Comparison of ENCODE assay signal across 18 cellular contexts in genomic region chr17:78957076-78957475, GRCh38. TPM values are rescaled to one million over a fixed set of nuclear protein-coding genes. Genes with fewer than 3 reads are reported as not detected.
DNase-seq lines count a peak whose midpoint lies in the region; ATAC-seq, FAIRE-seq and TF ChIP-seq lines count a peak whose summit lies in the region.
"Had no signal": no experiment of that assay in that cellular context is flagged by ENCODE, and none has a peak within 500 bp of the region (broad histone marks: within the 10 kb centered on the region; RNA-seq: fewer than 3 reads in every experiment).

No MANE protein-coding gene starts in this region.

- H3K4me1 ChIP-seq in A549 (peaks cover 31% of the 10 kb centered on the region), astrocyte (ENCODE audit: insufficient read depth, low read length) (peaks cover 32% of the 10 kb centered on the region)
- H3K4me1 ChIP-seq: colonic mucosa had no signal

- 0 out of 3 replicates have a peak overlapping the region, but pooled peaks have one; percentile 4 for H3K4me2 ChIP-seq in A549
- peak overlapping the region; percentile 58 for H3K4me2 ChIP-seq in astrocyte (ENCODE audit: low read length)

- WGBS in A549 (ENCODE audit: missing lambda C conversion rate) = 75% methylated on average over 13 of the region's 13 CpGs

- H4K20me1 ChIP-seq in astrocyte (ENCODE audit: insufficient read depth, low read length) = no peaks in the 10 kb centered on the region

- no peak for TF ChIP-seq CTCF in A549 (IDR thresholded peaks at IDR 0.05)
- TF ChIP-seq CTCF in astrocyte (IDR thresholded peaks at IDR 0.05; ENCODE audit: insufficient read depth, low read depth, low read length) = no peak

- DNase-seq in A549 (ENCODE audit: low read depth in 1 of 2, low spot score in 1 of 2) (peak in 1 of 2 experiments; percentile 47), ELR (ENCODE audit: low read depth) (peak; percentile 65), astrocyte (ENCODE audit: low read depth) (peak; percentile 71), hepatic stellate cell (ENCODE audit: low spot score) (peak; percentile 19), NCI-H1694 treated with DMSO at 0.1 percent for 48 hours (lab: John Stamatoyannopoulos, UW) (no peak)
- DNase-seq: Caco-2; colonic mucosa; NCI-H1105; NCI-H2171; stimulated activated CD4-positive, alpha-beta T cell treated with anti-CD3 and anti-CD28 coated beads, Interleukin-2, amount 100 ng/mL, for 48 hours had no signal

- FAIRE-seq in A549 (lab: Jason Lieb, UNC) (no peak), astrocyte (lab: Jason Lieb, UNC) (peak; percentile 87)
- FAIRE-seq: H1 had no signal

- H3K27ac ChIP-seq in A549 (peak overlapping the region in 1 of 2 experiments; percentile 59; a peak in 4 of 6 replicates), astrocyte (ENCODE audit: low read depth, low read length) (no peak overlapping the region)
- H3K27ac ChIP-seq: colonic mucosa, gastroesophageal sphincter had no signal

- CTCF ChIA-PET in A549 (lab: Yijun Ruan, JAX) = interaction anchor here (0.5 to 9.1 kb wide), 3 partner anchors 15 to 92 kb away, joined by 3 to 103 read pairs (median 18); no protein-coding TSS in a partner anchor

- H3K4me3 Mint-ChIP-seq in astrocyte (ENCODE audit: unreplicated experiment) = no peak overlapping the region
- H3K4me3 Mint-ChIP-seq: activated T-helper 17 cell treated with anti-CD3 and anti-CD28 coated beads, Interleukin-2, amount 50 U/mL, for 72 hours; T-helper 1 cell treated with Interleukin-12 subunit alpha and Interleukin-12 subunit beta and Interleukin-4 antibody, amounts not matched to agents 30 μg/mL and 1 μg/mL, for 36 hours had no signal

- H3K79me2 ChIP-seq in astrocyte (ENCODE audit: insufficient read depth, low read length) = no peaks in the 10 kb centered on the region

- ATAC-seq in A549 = no peak
- ATAC-seq in HG03139 (IDR thresholded peaks at IDR 0.05; ENCODE audit: unreplicated experiment) = no peak
- ATAC-seq in GM18505 (IDR thresholded peaks at IDR 0.05; ENCODE audit: unreplicated experiment) = no peak
- no peak for ATAC-seq in GM21526 (IDR thresholded peaks at IDR 0.05; ENCODE audit: low FRiP score, unreplicated experiment)
- ATAC-seq: gastroesophageal sphincter had no signal

- H3K9me3 ChIP-seq in A549 = 0 out of 3 replicates have a peak, but pooled peaks cover 1% of the 10 kb centered on the region
- no peaks in the 10 kb centered on the region for H3K9me3 ChIP-seq in astrocyte (ENCODE audit: insufficient read depth, low read depth, low read length)
- H3K9me3 ChIP-seq: Caco-2, colonic mucosa, gastroesophageal sphincter had no signal

- H3K27me3 Mint-ChIP-seq in astrocyte (ENCODE audit: low read depth, unreplicated experiment) = peaks cover 23% of the 10 kb centered on the region

- TF ChIP-seq EP300 in A549 (IDR thresholded peaks at IDR 0.05) = no peak

- H3K4me3 ChIP-seq in A549 = no peak overlapping the region
- H3K4me3 ChIP-seq in astrocyte (ENCODE audit: insufficient read depth, low read depth, low read length) = peak overlapping the region; percentile 17
- H3K4me3 ChIP-seq: colonic mucosa, gastroesophageal sphincter had no signal

- H2AFZ ChIP-seq in astrocyte (ENCODE audit: low read depth, low read length) = peak overlapping the region; percentile 36

- H3K27ac Mint-ChIP-seq in astrocyte (ENCODE audit: unreplicated experiment) = no peak overlapping the region
- H3K27ac Mint-ChIP-seq: activated T-helper 17 cell treated with anti-CD3 and anti-CD28 coated beads, Interleukin-2, amount 50 U/mL, for 72 hours; T-helper 1 cell treated with Interleukin-12 subunit alpha and Interleukin-12 subunit beta and Interleukin-4 antibody, amounts not matched to agents 30 μg/mL and 1 μg/mL, for 36 hours had no signal

- no peak for TF ChIP-seq RAD21 in A549 (conservative IDR thresholded peaks at IDR 0.05 in 1 of 2, IDR thresholded peaks at IDR 0.05 in 1 of 2)

- H3K9ac ChIP-seq in astrocyte (ENCODE audit: low read length) = no peak overlapping the region

- H3K9me3 Mint-ChIP-seq in astrocyte (ENCODE audit: unreplicated experiment) = no peaks in the 10 kb centered on the region
- H3K9me3 Mint-ChIP-seq: activated T-helper 17 cell treated with anti-CD3 and anti-CD28 coated beads, Interleukin-2, amount 50 U/mL, for 72 hours; T-helper 1 cell treated with Interleukin-12 subunit alpha and Interleukin-12 subunit beta and Interleukin-4 antibody, amounts not matched to agents 30 μg/mL and 1 μg/mL, for 36 hours had no signal

- TF ChIP-seq POLR2A in A549 (IDR thresholded peaks at IDR 0.05; ENCODE audit: low read length) (no peak), GM18505 (IDR thresholded peaks at IDR 0.05; ENCODE audit: borderline replicate concordance, extremely low read depth, insufficient read depth, insufficient read length) (no peak)

- POLR2A ChIA-PET in A549 (lab: Yijun Ruan, JAX) = no interaction called here

- H3K36me3 Mint-ChIP-seq in astrocyte (ENCODE audit: low read depth, unreplicated experiment) = no peaks in the 10 kb centered on the region

- peaks cover 4% of the 10 kb centered on the region for H3K4me1 Mint-ChIP-seq in astrocyte (ENCODE audit: low read depth, unreplicated experiment)
- H3K4me1 Mint-ChIP-seq: activated T-helper 17 cell treated with anti-CD3 and anti-CD28 coated beads, Interleukin-2, amount 50 U/mL, for 72 hours had no signal

- H3K27me3 ChIP-seq in astrocyte (ENCODE audit: insufficient read depth, low read length) = no peaks in the 10 kb centered on the region
- H3K27me3 ChIP-seq: colonic mucosa, gastroesophageal sphincter had no signal

- H3K36me3 ChIP-seq in astrocyte (ENCODE audit: insufficient read depth, low read length) = no peaks in the 10 kb centered on the region
- H3K36me3 ChIP-seq: colonic mucosa, gastroesophageal sphincter had no signal

TF ChIP-seq in A549, 52 proteins besides CTCF, POLR2A, EP300 and RAD21:
- no peak for TF ChIP-seq ZC3H11A (IDR thresholded peaks at IDR 0.05)
- no peak for TF ChIP-seq POLR2AphosphoS2 (conservative IDR thresholded peaks at IDR 0.05; ENCODE audit: low read length)
- TF ChIP-seq HES2 (IDR thresholded peaks at IDR 0.05) = no peak
- no peak for TF ChIP-seq ELK1 (IDR thresholded peaks at IDR 0.05; ENCODE audit: low read depth, low read length)
- no peak for TF ChIP-seq ZNF302 (CRISPR knock-in tag; IDR thresholded peaks at IDR 0.05)
- no peak for TF ChIP-seq ATOH8 (CRISPR knock-in tag; IDR thresholded peaks at IDR 0.05; ENCODE audit: low read depth)
- TF ChIP-seq CEBPB (IDR thresholded peaks at IDR 0.05) = no peak
- TF ChIP-seq FOSB (CRISPR knock-in tag; IDR thresholded peaks at IDR 0.05) = no peak
- no peak for TF ChIP-seq KDM5A (IDR thresholded peaks at IDR 0.05)

RNA-seq across cellular contexts. Expression of gene LGALS3BP, which starts 22.6 kb away (rescaled TPM):
- 28.3 and 32.3 TPM in 2 replicates for polyA plus RNA-seq in A549 (2011; rRNA removed)
- 21.3 and 28.5 TPM in 2 replicates for polyA plus RNA-seq in A549 (2012; cell fraction: cytosol; rRNA removed)
- polyA plus RNA-seq in A549 (2012; cell fraction: nucleus; rRNA removed) = 104 and 148 TPM in 2 replicates
- polyA plus RNA-seq in A549 (2017; fragmentation: RNase III; extraction: RNeasy Plus Mini Kit Qiagen cat#74134 plus additional on column Dnase treatment) = 59.5 to 66.1 TPM (median 60.0 TPM) in 3 replicates
- 34.3 and 41.5 TPM in 2 replicates for polyA minus RNA-seq in A549 (2011; rRNA and poly(A)+ RNA removed)
- total RNA-seq in astrocyte = 495 and 654 TPM in 2 replicates

RNA-seq across cellular contexts. Expression of gene TIMP2, which starts 31.9 kb away (rescaled TPM):
- polyA plus RNA-seq in A549 (2011; rRNA removed) (68.1 and 77.8 TPM in 2 replicates), A549 (2017; fragmentation: RNase III; extraction: RNeasy Plus Mini Kit Qiagen cat#74134 plus additional on column Dnase treatment) (140 to 170 TPM (median 166 TPM) in 3 replicates)
- polyA plus RNA-seq in A549 (2012; cell fraction: cytosol; rRNA removed) = 91.7 and 124 TPM in 2 replicates
- polyA plus RNA-seq in A549 (2012; cell fraction: nucleus; rRNA removed) = 128 and 136 TPM in 2 replicates
- 46.2 and 57.5 TPM in 2 replicates for polyA minus RNA-seq in A549 (2011; rRNA and poly(A)+ RNA removed)
- 184 and 187 TPM in 2 replicates for total RNA-seq in astrocyte

RNA-seq across cellular contexts. Expression of gene CANT1, which starts 52.5 kb away (rescaled TPM):
- polyA plus RNA-seq in A549 (2011; rRNA removed) (65.5 and 70.0 TPM in 2 replicates), A549 (2017; fragmentation: RNase III; extraction: RNeasy Plus Mini Kit Qiagen cat#74134 plus additional on column Dnase treatment) (63.4 to 67.6 TPM (median 66.8 TPM) in 3 replicates)
- 73.1 and 91.1 TPM in 2 replicates for polyA plus RNA-seq in A549 (2012; cell fraction: cytosol; rRNA removed)
- polyA plus RNA-seq in A549 (2012; cell fraction: nucleus; rRNA removed) = 73.9 and 106 TPM in 2 replicates
- 66.6 and 67.2 TPM in 2 replicates for polyA minus RNA-seq in A549 (2011; rRNA and poly(A)+ RNA removed)
- total RNA-seq in astrocyte = 71.3 and 72.1 TPM in 2 replicates

RNA-seq across cellular contexts. Expression of gene CEP295NL, which starts 54.1 kb away (rescaled TPM):
- 0.09 and 0.10 TPM in 2 replicates for polyA plus RNA-seq in A549 (2011; rRNA removed)
- 0.03 and 0.05 TPM in 2 replicates for polyA plus RNA-seq in A549 (2012; cell fraction: cytosol; rRNA removed)
- 0.36 and 0.43 TPM in 2 replicates for polyA plus RNA-seq in A549 (2012; cell fraction: nucleus; rRNA removed)
- polyA plus RNA-seq in A549 (2017; fragmentation: RNase III; extraction: RNeasy Plus Mini Kit Qiagen cat#74134 plus additional on column Dnase treatment) = 0.13 to 0.34 TPM (median 0.29 TPM) in 3 replicates
- 0.37 and 0.63 TPM in 2 replicates for polyA minus RNA-seq in A549 (2011; rRNA and poly(A)+ RNA removed)
- total RNA-seq in astrocyte = 1.3 and 1.6 TPM in 2 replicates
- total RNA-seq: activated CD8-positive, alpha-beta memory T cell treated with anti-CD3 and anti-CD28 coated beads for 36 hours; activated T-helper 17 cell treated with anti-CD3 and anti-CD28 coated beads, Interleukin-2, amount 50 U/mL, for 72 hours had no signal
